8 cellular contexts compared by ENCODE assay signal in genomic region chrX:17736478-17736855, GRCh38. TPM values are rescaled to one million over a fixed set of nuclear protein-coding genes. Genes with fewer than 3 reads are reported as not detected.
DNase-seq lines count a peak whose midpoint lies in the region; ATAC-seq, FAIRE-seq and TF ChIP-seq lines count a peak whose summit lies in the region.

No MANE protein-coding gene starts in this region.

- no peaks in the 10 kb centered on the region for H3K36me3 ChIP-seq in GM12878 (ENCODE audit: control insufficient read depth in 2 of 2, insufficient read depth in 2 of 2, low read length in 1 of 2)
- no peaks in the 10 kb centered on the region for H3K36me3 ChIP-seq in HepG2 (replicated peaks in 1 of 2; ENCODE audit: control insufficient read depth in 1 of 2, insufficient read depth in 2 of 2, low read length in 2 of 2)
- no peaks in the 10 kb centered on the region for H3K36me3 ChIP-seq in thyroid gland

- DNase-seq in activated T-cell treated with anti-CD3 and anti-CD28 coated beads, Interleukin-2, amount 50 U/mL, for 72 hours: no peak
- DNase-seq in activated T-cell treated with anti-CD3 and anti-CD28 coated beads, Interleukin-2, amount 50 U/mL, for 1 hour: no peak
- no peak for DNase-seq in GM12878 (ENCODE audit: low read depth, low spot score)
- no peak for DNase-seq in HepG2 (ENCODE audit: low spot score)
- no peak for DNase-seq in thyroid gland
- DNase-seq in putamen (ENCODE audit: low spot score): no peak

- H3K9ac ChIP-seq in GM12878 (ENCODE audit: control insufficient read depth, insufficient read depth, low read length) (no peak overlapping the region), HepG2 (ENCODE audit: insufficient read depth, low read depth, low read length) (peak overlapping the region; percentile 67)

- H3K36me3 Mint-ChIP-seq in activated T-cell treated with anti-CD3 and anti-CD28 coated beads, Interleukin-2, amount 50 U/mL, for 72 hours (ENCODE audit: insufficient read depth in 2 of 2): peaks cover 0 to 3% of the 10 kb centered on the region in 2 donors

- FAIRE-seq in GM12878 (lab: Jason Lieb, UNC): no peak
- FAIRE-seq in HepG2 (lab: Jason Lieb, UNC): peak; percentile 28

- peaks cover 29% of the 10 kb centered on the region for H3K4me1 Mint-ChIP-seq in activated T-cell treated with anti-CD3 and anti-CD28 coated beads, Interleukin-2, amount 50 U/mL, for 72 hours (ENCODE audit: low read depth)

- H3K9me3 ChIP-seq in GM12878 (replicated peaks; ENCODE audit: control insufficient read depth, insufficient read depth, low read length) (no peaks in the 10 kb centered on the region), HepG2 (ENCODE audit: low read length) (no peaks in the 10 kb centered on the region), thyroid gland (no peaks in the 10 kb centered on the region)

- no peaks in the 10 kb centered on the region for H3K27me3 ChIP-seq in GM12878 (replicated peaks in 1 of 2; ENCODE audit: control insufficient read depth in 2 of 2, insufficient read depth in 2 of 2, low read length in 1 of 2)
- H3K27me3 ChIP-seq in HepG2 (ENCODE audit: control insufficient read depth in 1 of 2, insufficient read depth in 2 of 2, low read length in 2 of 2): no peaks in the 10 kb centered on the region
- no peaks in the 10 kb centered on the region for H3K27me3 ChIP-seq in thyroid gland

- CTCF ChIA-PET in GM12878 (lab: Yijun Ruan, JAX): interaction anchor here (1.5 kb wide), 1 partner anchor 21 kb away, joined by 3 read pairs; no protein-coding TSS in a partner anchor
- CTCF ChIA-PET in HepG2 (lab: Yijun Ruan, JAX; ENCODE audit: low intra/inter-chr PET ratio, low total read pairs): no interaction called here

- SMC1A ChIA-PET in GM12878 (lab: Charles Lee; ENCODE audit: uncharacterized antibody, unreplicated experiment): no interaction called here

- no peak overlapping the region for H3K27ac Mint-ChIP-seq in activated T-cell treated with anti-CD3 and anti-CD28 coated beads, Interleukin-2, amount 50 U/mL, for 72 hours

- peaks cover 35% of the 10 kb centered on the region for H3K27me3 Mint-ChIP-seq in activated T-cell treated with anti-CD3 and anti-CD28 coated beads, Interleukin-2, amount 50 U/mL, for 72 hours (ENCODE audit: low read depth)

- no peak overlapping the region for H3K27ac ChIP-seq in GM12878 (ENCODE audit: control insufficient read depth, insufficient read depth)
- H3K27ac ChIP-seq in HepG2 (ENCODE audit: extremely low read length, insufficient read depth, low read length): peak overlapping the region; percentile 84
- H3K27ac ChIP-seq in thyroid gland: peak overlapping the region; percentile 58 to 75 (median 61)

- RAD21 ChIA-PET in GM12878 (lab: Charles Lee; ENCODE audit: unreplicated experiment): no interaction called here

- POLR2A ChIA-PET in GM12878 (lab: Charles Lee) (no interaction called here), HepG2 (lab: Yijun Ruan, JAX) (interaction anchor here (0.7 to 2.0 kb wide), 3 partner anchors 9 to 531 kb away, joined by 3 to 14 read pairs (median 12); no protein-coding TSS in a partner anchor)

- H3K4me3 ChIP-seq in GM12878 (peak overlapping the region; percentile 16; the same call in 1 of the 2 replicates), HepG2 (replicated peaks in 1 of 3; ENCODE audit: insufficient read depth in 1 of 3, low read depth in 2 of 3, low read length in 3 of 3) (peak overlapping the region; percentile 60 to 66 (median 66)), thyroid gland (replicated peaks in 1 of 3) (peak overlapping the region in 1 of 3 donors; percentile 11)

- TF ChIP-seq RAD21 in GM12878 (IDR thresholded peaks at IDR 0.05; ENCODE audit: insufficient read depth, low read depth, low read length) (no peak), HepG2 (CRISPR knock-in tag; IDR thresholded peaks at IDR 0.05) (no peak)

- TF ChIP-seq EP300 in GM12878 (IDR thresholded peaks at IDR 0.05; ENCODE audit: borderline replicate concordance in 1 of 2, control insufficient read depth in 1 of 2, low read depth in 2 of 2, low read length in 2 of 2) (no peak), HepG2 (IDR thresholded peaks at IDR 0.05; ENCODE audit: low read depth in 2 of 2, low read length in 2 of 2) (no peak), HepG2 (CRISPR knock-in tag; IDR thresholded peaks at IDR 0.05; ENCODE audit: borderline replicate concordance) (no peak)

- H3K4me3 Mint-ChIP-seq in activated T-cell treated with anti-CD3 and anti-CD28 coated beads, Interleukin-2, amount 50 U/mL, for 72 hours: peak overlapping the region; percentile 77 to 95

- BruUV-seq in GM12878 (replicated peaks; lab: Mats Ljungman, UMichigan) (no TSS peak), HepG2 (replicated peaks; lab: Mats Ljungman, UMichigan) (no TSS peak)

- intact Hi-C loops in GM12878 (cut with micrococcal nuclease; ENCODE audit: unreplicated experiment) (no loop called here), HepG2 (cut with micrococcal nuclease; ENCODE audit: unreplicated experiment) (loop anchor here (1.0 kb wide), 2 partner anchors 25 to 30 kb away; no protein-coding TSS in a partner anchor), thyroid gland (cut with DNase I) (no loop called here)

- ATAC-seq in activated T-cell treated with anti-CD3 and anti-CD28 coated beads, Interleukin-2, amount 50 U/mL, for 72 hours (replicated peaks in 1 of 2): no peak
- ATAC-seq in GM12878 (no peak), HepG2 (no peak), GM18519 (IDR thresholded peaks at IDR 0.05; ENCODE audit: low FRiP score, unreplicated experiment) (no peak), HG02870 (IDR thresholded peaks at IDR 0.05; ENCODE audit: unreplicated experiment) (no peak)

- H3K9me3 Mint-ChIP-seq in activated T-cell treated with anti-CD3 and anti-CD28 coated beads, Interleukin-2, amount 50 U/mL, for 72 hours: no peaks in the 10 kb centered on the region

- H4K20me1 ChIP-seq in GM12878 (ENCODE audit: control insufficient read depth, insufficient read depth) (no peaks in the 10 kb centered on the region), HepG2 (ENCODE audit: insufficient read depth, low read length) (peaks cover 4% of the 10 kb centered on the region; the same call in 1 of the 2 replicates)

- in situ Hi-C loops in GM12878 (cut with MboI): no loop called here
- in situ Hi-C loops in HepG2 (cut with HindIII; ENCODE audit: extremely low pct_ligation_motif_present, low pct_unique_long_range_greater_than_20kb): no loop called here

- peak overlapping the region; percentile 54 for H2AFZ ChIP-seq in GM12878 (ENCODE audit: control insufficient read depth, low read depth, low read length)
- H2AFZ ChIP-seq in HepG2 (ENCODE audit: low read length): no peak overlapping the region

- H3K4me1 ChIP-seq in GM12878 (ENCODE audit: control insufficient read depth, insufficient read depth, low read length): no peaks in the 10 kb centered on the region
- H3K4me1 ChIP-seq in HepG2 (ENCODE audit: insufficient read depth, low read length): peaks cover 48% of the 10 kb centered on the region
- H3K4me1 ChIP-seq in thyroid gland: no peaks in the 10 kb centered on the region

- no peaks in the 10 kb centered on the region; the same call in 1 of the 2 replicates for H3K79me2 ChIP-seq in GM12878 (ENCODE audit: control insufficient read depth, insufficient read depth, low read length)
- H3K79me2 ChIP-seq in HepG2 (ENCODE audit: insufficient read depth, low read length): peaks cover 41% of the 10 kb centered on the region

- H3K4me2 ChIP-seq in GM12878 (ENCODE audit: control insufficient read depth, insufficient read depth) (peak overlapping the region; percentile 42), HepG2 (ENCODE audit: low read depth, low read length) (peak overlapping the region; percentile 70)

- WGBS in GM12878 (ENCODE audit: insufficient coverage, insufficient replicate concordance, low lambda C conversion rate, missing lambda C conversion rate): 56% methylated on average over 5 of the region's 5 CpGs
- 0% methylated on average over 3 of the region's 5 CpGs for WGBS in HepG2 (ENCODE audit: low lambda C conversion rate)
- WGBS in thyroid gland, 2 donors: 98 to 100% methylated on average over 1 to 3 of the region's 5 CpGs

- TF ChIP-seq POLR2A in GM12878 (IDR thresholded peaks at IDR 0.05; ENCODE audit: low read depth, low read length) (no peak), HepG2 (IDR thresholded peaks at IDR 0.05; ENCODE audit: insufficient read depth in 1 of 2, low read depth in 2 of 2, low read length in 2 of 2) (no peak), thyroid gland (IDR thresholded peaks at IDR 0.05) (no peak)

- no peak for TF ChIP-seq CTCF in GM12878 (IDR thresholded peaks at IDR 0.05 in 2 of 3, conservative IDR thresholded peaks at IDR 0.05 in 1 of 3; ENCODE audit: control insufficient read depth in 2 of 3, extremely low read depth in 1 of 3, insufficient read depth in 1 of 3, low read depth in 3 of 3, low read length in 3 of 3)
- TF ChIP-seq CTCF in HepG2 (CRISPR knock-in tag; IDR thresholded peaks at IDR 0.05): no peak
- TF ChIP-seq CTCF in thyroid gland (IDR thresholded peaks at IDR 0.05): no peak

RNA-seq across cellular contexts. Expression of gene SCML1, which starts 0.8 kb away (rescaled TPM):
- total RNA-seq in activated T-cell treated with anti-CD3 and anti-CD28 coated beads, Interleukin-2, amount 50 U/mL, for 72 hours: 1 to 10 TPM; 3.2 to 4.9 TPM
- 24.2 and 26.0 TPM in 2 replicates for total RNA-seq in GM12878 (2013; cell fraction: nucleolus; rRNA removed)
- total RNA-seq in GM12878 (2014; rRNA removed) (1.1 and 1.3 TPM in 2 replicates), GM12878 (2014; rRNA removed; fragmentation: Illumina TruSeq; extraction: Trizol) (1.6 TPM in 2 replicates), GM12878 (2021) (0.62 and 1.1 TPM in 2 replicates), HepG2 (2016; rRNA removed; fragmentation: Illumina TruSeq; extraction: Trizol) (24.2 and 29.0 TPM in 2 replicates), thyroid gland (10 to 100 TPM in 2 of 4 donors, 1 to 10 TPM in 2; 5.0 to 13.0 (median 8.6) TPM)
- polyA plus RNA-seq in GM12878 (2011; ENCODE audit: low read depth): 0.49 TPM
- polyA plus RNA-seq in GM12878 (2011; rRNA removed) (48.3 and 73.9 TPM in 2 replicates), GM12878 (2014; fragmentation: Illumina TruSeq; extraction: Trizol) (2.0 and 2.4 TPM in 2 replicates), GM12878 (2014; fragmentation: Nextera tagmentation; extraction: Ambion mirVana) (1 to 10 TPM; 1.6 to 3.0 TPM), GM12878 (2014; rRNA removed) (2.0 and 2.1 TPM in 2 replicates), GM12878 (2016; fragmentation: Nextera tagmentation; extraction: Ambion mirVana) (1 to 10 TPM in 1 of 2 experiments, under 1 TPM in 1; 0.91 to 1.5 TPM), HepG2 (2011; rRNA removed) (98.2 and 129 TPM in 2 replicates)
- 21.6 and 22.3 TPM in 2 replicates for polyA plus RNA-seq in GM12878 (2011; cell fraction: cytosol; rRNA removed)
- 49.1 and 62.3 TPM in 2 replicates for polyA plus RNA-seq in GM12878 (2011; cell fraction: nucleus; rRNA removed)
- polyA plus RNA-seq in GM12878 (2012): 0.87 and 1.5 TPM in 2 replicates
- 19.6 TPM in 2 replicates for polyA minus RNA-seq in GM12878 (2011; rRNA and poly(A)+ RNA removed)
- polyA minus RNA-seq in GM12878 (2011; cell fraction: cytosol; rRNA and poly(A)+ RNA removed): 4.4 and 7.5 TPM in 2 replicates
- 13.5 and 16.7 TPM in 2 replicates for polyA minus RNA-seq in GM12878 (2011; cell fraction: nucleus; rRNA and poly(A)+ RNA removed)
- 3.4 and 3.6 TPM in 2 replicates for total RNA-seq in HepG2 (2016; cell fraction: cytosol; rRNA removed; fragmentation: Illumina TruSeq; extraction: Trizol; ENCODE audit: low read depth)
- total RNA-seq in HepG2 (2016; cell fraction: insoluble cytoplasmic fraction; rRNA removed; fragmentation: Illumina TruSeq; extraction: Trizol): 25.6 and 30.1 TPM in 2 replicates
- total RNA-seq in HepG2 (2016; cell fraction: membrane; rRNA removed; fragmentation: Illumina TruSeq; extraction: Trizol): 15.1 and 16.1 TPM in 2 replicates
- 46.3 and 51.2 TPM in 2 replicates for total RNA-seq in HepG2 (2016; cell fraction: nucleus; rRNA removed; fragmentation: Illumina TruSeq; extraction: Trizol)
- polyA plus RNA-seq in HepG2 (2011; cell fraction: cytosol; rRNA removed): 52.1 and 54.9 TPM in 2 replicates
- 132 and 134 TPM in 2 replicates for polyA plus RNA-seq in HepG2 (2011; cell fraction: nucleus; rRNA removed)
- polyA plus RNA-seq in HepG2 (2012): 50.7 and 55.4 TPM in 2 replicates
- polyA plus RNA-seq in HepG2 (2016; cell fraction: cytosol; fragmentation: Illumina TruSeq; extraction: Trizol; ENCODE audit: low read depth): 2.7 and 4.0 TPM in 2 replicates
- polyA plus RNA-seq in HepG2 (2016; cell fraction: insoluble cytoplasmic fraction; fragmentation: Illumina TruSeq; extraction: Trizol; ENCODE audit: low read depth): 41.9 and 45.6 TPM in 2 replicates
- 14.3 and 15.0 TPM in 2 replicates for polyA plus RNA-seq in HepG2 (2016; cell fraction: membrane; fragmentation: Illumina TruSeq; extraction: Trizol; ENCODE audit: low read depth)
- 122 and 131 TPM in 2 replicates for polyA plus RNA-seq in HepG2 (2016; cell fraction: nucleus; fragmentation: Illumina TruSeq; extraction: Trizol; ENCODE audit: insufficient read depth, low read depth)
- polyA minus RNA-seq in HepG2 (2011; rRNA and poly(A)+ RNA removed; ENCODE audit: low replicate concordance): 29.6 and 74.2 TPM in 2 replicates
- 26.4 and 26.5 TPM in 2 replicates for polyA minus RNA-seq in HepG2 (2011; cell fraction: cytosol; rRNA and poly(A)+ RNA removed)
- polyA minus RNA-seq in HepG2 (2011; cell fraction: nucleus; rRNA and poly(A)+ RNA removed): 77.5 and 82.1 TPM in 2 replicates
